In the genomic region with DNA sequence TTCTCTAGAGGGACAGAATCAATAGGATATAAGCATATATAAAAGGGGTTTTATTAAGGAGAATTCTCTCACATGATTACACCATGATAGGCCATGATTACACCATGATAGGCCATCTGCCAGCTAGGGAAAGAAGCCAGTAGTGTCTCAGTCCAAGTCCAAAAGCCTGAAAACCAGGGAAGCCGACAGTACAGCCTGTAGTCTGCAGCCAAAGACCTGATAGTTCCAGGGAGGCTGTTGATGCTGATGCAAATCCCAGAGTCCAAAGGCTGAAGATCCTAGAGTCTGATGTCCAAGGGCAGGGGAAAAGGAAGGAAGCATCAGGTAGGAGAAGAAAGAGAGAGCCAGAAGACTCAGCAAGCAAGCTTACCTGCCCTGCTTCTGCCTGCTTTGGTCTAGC, we compare ENCODE assay signal across 18 cellular contexts.
DNase-seq lines count a peak whose midpoint lies in the region; ATAC-seq and TF ChIP-seq lines count a peak whose summit lies in the region.
"Had no signal": no experiment of that assay in that cellular context is flagged by ENCODE, and none has a peak within 500 bp of the region (broad histone marks: within the 10 kb centered on the region; RNA-seq: fewer than 3 reads in every experiment).

No MANE protein-coding gene starts in this region.

- no peaks in the 10 kb centered on the region for H3K4me1 Mint-ChIP-seq in nephron progenitor cell

- H3K27me3 Mint-ChIP-seq in nephron progenitor cell (ENCODE audit: low read depth, poor library complexity) = no peaks in the 10 kb centered on the region

- no peak overlapping the region for H3K4me3 Mint-ChIP-seq in nephron progenitor cell
- H3K4me3 Mint-ChIP-seq: CD4-positive, alpha-beta T cell; HFFc6 had no signal

- peak overlapping the region; percentile 61 for H3K27ac Mint-ChIP-seq in nephron progenitor cell
- H3K27ac Mint-ChIP-seq: CD4-positive, alpha-beta T cell; HFFc6 had no signal

- DNase-seq in NCI-H1092 (lab: John Stamatoyannopoulos, UW) = peak; percentile 11
- DNase-seq in NCI-H1092 treated with DMSO at 0.1 percent for 48 hours (lab: John Stamatoyannopoulos, UW) = no peak
- DNase-seq in DMS 273 (lab: John Stamatoyannopoulos, UW; ENCODE audit: unreplicated experiment) = peak; percentile 68
- DNase-seq in cerebellar nuclear complex (lab: John Stamatoyannopoulos, UW) = peak; percentile 5 to 33
- no peak for DNase-seq in nephron progenitor cell
- DNase-seq in SKM-1 treated with dmso at 0.1 percent for 144 hours (lab: John Stamatoyannopoulos, UW; ENCODE audit: unreplicated experiment) = no peak
- DNase-seq in H4 (ENCODE audit: low spot score) = no peak
- DNase-seq: 8988T; BE2C; Caco-2; CD4-positive, alpha-beta T cell; HFFc6; MG63; NCI-H1048; NCI-H2081 treated with DMSO at 0.1 percent for 48 hours; NCI-H526 treated with DMSO at 0.1 percent for 48 hours; OCI-M1 had no signal

- TF ChIP-seq CTCF in nephron progenitor cell (IDR thresholded peaks at IDR 0.05) = no peak

- H3K36me3 Mint-ChIP-seq in nephron progenitor cell (ENCODE audit: low read depth) = no peaks in the 10 kb centered on the region

- ATAC-seq in GM21515 (IDR thresholded peaks at IDR 0.05; ENCODE audit: unreplicated experiment) = no peak

- H3K9me3 Mint-ChIP-seq in nephron progenitor cell = no peaks in the 10 kb centered on the region
- H3K9me3 Mint-ChIP-seq: CD4-positive, alpha-beta T cell; HFFc6 had no signal

Comparison
In these comparisons a context has a peak if more than half of its experiments do, and no peak if none do; other contexts are left out.
1. DNase-seq: peak in NCI-H1092 (single experiment), DMS 273 (single experiment) and cerebellar nuclear complex (2 of 2); none in NCI-H1092 treated with DMSO at 0.1 percent for 48 hours (single experiment), nephron progenitor cell (single experiment), SKM-1 treated with dmso at 0.1 percent for 144 hours (single experiment) and H4 (single experiment).